12 cellular contexts compared by ENCODE assay signal in genomic region chr2:207930747-207931146, GRCh38.
DNase-seq lines count a peak whose midpoint lies in the region; ATAC-seq and TF ChIP-seq lines count a peak whose summit lies in the region.
"Had no signal": no experiment of that assay in that cellular context is flagged by ENCODE, and none has a peak within 500 bp of the region (broad histone marks: within the 10 kb centered on the region; RNA-seq: fewer than 3 reads in every experiment).

No MANE protein-coding gene starts in this region.

- TF ChIP-seq CTCF in HEK293 (tag by site-specific recombination; IDR thresholded peaks at IDR 0.05), result no peak

- no peaks in the 10 kb centered on the region for H3K27me3 ChIP-seq in rectal smooth muscle tissue (ENCODE audit: control insufficient read depth, insufficient read depth, low read length)
- H3K27me3 ChIP-seq in effector memory CD4-positive, alpha-beta T cell (replicated peaks; ENCODE audit: control insufficient read depth, insufficient read depth, low read length, poor library complexity, severe bottlenecking), result no peaks in the 10 kb centered on the region

- H3K9me3 ChIP-seq in HEK293 (ENCODE audit: control insufficient read depth, insufficient read depth, low read depth, low read length), result no peaks in the 10 kb centered on the region
- no peaks in the 10 kb centered on the region for H3K9me3 ChIP-seq in effector memory CD4-positive, alpha-beta T cell (ENCODE audit: control insufficient read depth, low read length)

- H3K4me1 ChIP-seq in HEK293 (ENCODE audit: control insufficient read depth, insufficient read depth, low read length) (peaks cover 28% of the 10 kb centered on the region), rectal smooth muscle tissue (ENCODE audit: control insufficient read depth, insufficient read depth, low read length) (peaks cover 15% of the 10 kb centered on the region)
- no peaks in the 10 kb centered on the region for H3K4me1 ChIP-seq in effector memory CD4-positive, alpha-beta T cell (ENCODE audit: control insufficient read depth, insufficient read depth, low read length, poor library complexity, severe bottlenecking)

- peak; percentile 35 for ATAC-seq in esophagus mucosa
- ATAC-seq in HG02610 (IDR thresholded peaks at IDR 0.05; ENCODE audit: unreplicated experiment), result no peak

- H3K27ac ChIP-seq in HEK293 (ENCODE audit: extremely low read depth, low read depth, low read length) (peak overlapping the region; percentile 47; the same call in 1 of the 2 replicates), rectal smooth muscle tissue (ENCODE audit: low read depth, low read length) (peak overlapping the region; percentile 85)
- no peak overlapping the region for H3K27ac ChIP-seq in effector memory CD4-positive, alpha-beta T cell (ENCODE audit: insufficient read depth, low read length, poor library complexity, severe bottlenecking)

- H3K4me3 ChIP-seq in HEK293 (ENCODE audit: low read depth, low read length) (peak overlapping the region; percentile 16), rectal smooth muscle tissue (ENCODE audit: low read length) (peak overlapping the region; percentile 19)
- H3K4me3 ChIP-seq in effector memory CD4-positive, alpha-beta T cell (ENCODE audit: insufficient read depth, low read depth, low read length, poor library complexity, severe bottlenecking), result no peak overlapping the region

- DNase-seq in NCI-H345 (lab: John Stamatoyannopoulos, UW), result peak; percentile 90
- DNase-seq in HUDEP-2 (lab: John Stamatoyannopoulos, UW; ENCODE audit: unreplicated experiment in 76 of 76), result no peak
- no peak for DNase-seq in H4 (ENCODE audit: low spot score)
- no peak for DNase-seq in effector memory CD4-positive, alpha-beta T cell
- DNase-seq: activated B cell treated with CpG ODN at 0.5 μM for 24 hours; CD4-positive, alpha-beta memory T cell; glutamatergic neuron; stimulated activated CD4-positive, alpha-beta T cell treated with anti-CD3 and anti-CD28 coated beads, Interleukin-2, amount 100 ng/mL, for 48 hours had no signal

- POLR2A ChIA-PET in HEK293 (lab: Yijun Ruan, JAX), result interaction anchor here (0.9 kb wide), 1 partner anchor 161 kb away, joined by 3 read pairs; the partner anchor contains the start of gene FZD5

- CTCF ChIA-PET in HEK293 (lab: Yijun Ruan, JAX), result no interaction called here

- no peak overlapping the region for H3K9ac ChIP-seq in rectal smooth muscle tissue (ENCODE audit: low read length)

- H3K36me3 ChIP-seq in HEK293 (ENCODE audit: control insufficient read depth in 2 of 2, insufficient read depth in 1 of 2, low read length in 2 of 2) (no peaks in the 10 kb centered on the region), rectal smooth muscle tissue (ENCODE audit: control insufficient read depth, insufficient read depth, low read length) (no peaks in the 10 kb centered on the region)
- H3K36me3 ChIP-seq in effector memory CD4-positive, alpha-beta T cell (ENCODE audit: control insufficient read depth, insufficient read depth, low read length), result no peaks in the 10 kb centered on the region

TF ChIP-seq in HEK293, 187 proteins besides CTCF, POLR2A, EP300 and RAD21 (continues in another document):
- TF ChIP-seq ZNF223 (tag by site-specific recombination; IDR thresholded peaks at IDR 0.05), result no peak
- TF ChIP-seq ZNF311 (tag by site-specific recombination; IDR thresholded peaks at IDR 0.05; ENCODE audit: borderline replicate concordance), result no peak
- TF ChIP-seq ZBTB26 (tag by site-specific recombination; optimal IDR thresholded peaks at IDR 0.05), result no peak
- no peak for TF ChIP-seq ZNF555 (tag by site-specific recombination; conservative IDR thresholded peaks at IDR 0.05)
- TF ChIP-seq ZNF362 (tag by site-specific recombination; IDR thresholded peaks at IDR 0.05), result no peak
- TF ChIP-seq REPIN1 (tag by site-specific recombination; IDR thresholded peaks at IDR 0.05; ENCODE audit: low read depth), result no peak
- peak; percentile 57 for TF ChIP-seq GLIS1 (tag by site-specific recombination; IDR thresholded peaks at IDR 0.05)
- TF ChIP-seq ZNF843 (tag by site-specific recombination; IDR thresholded peaks at IDR 0.05), result peak; percentile 90
- TF ChIP-seq ZNF600 (tag by site-specific recombination; IDR thresholded peaks at IDR 0.05), result no peak
- no peak for TF ChIP-seq ZNF521 (tag by site-specific recombination; IDR thresholded peaks at IDR 0.05)
- TF ChIP-seq FEZF1 (tag by site-specific recombination; IDR thresholded peaks at IDR 0.05), result peak; percentile 81
- TF ChIP-seq GFI1B (tag by site-specific recombination; IDR thresholded peaks at IDR 0.05), result peak; percentile 68; the same call in 1 of the 2 replicates
- TF ChIP-seq KLF9 (tag by site-specific recombination; IDR thresholded peaks at IDR 0.05; ENCODE audit: low read depth), result no peak
- peak; percentile 76 for TF ChIP-seq ZFHX2 (tag by site-specific recombination; conservative IDR thresholded peaks at IDR 0.05)
- no peak; the same call in 1 of the 2 replicates for TF ChIP-seq ZNF10 (tag by site-specific recombination; IDR thresholded peaks at IDR 0.05)
- no peak for TF ChIP-seq ZNF837 (tag by site-specific recombination; IDR thresholded peaks at IDR 0.05)
- TF ChIP-seq ZNF366 (tag by site-specific recombination; conservative IDR thresholded peaks at IDR 0.05), result peak; percentile 50; the same call in 1 of the 2 replicates
- no peak for TF ChIP-seq ZNF530 (tag by site-specific recombination; IDR thresholded peaks at IDR 0.05; ENCODE audit: low read depth)
- TF ChIP-seq INSM2 (tag by site-specific recombination; IDR thresholded peaks at IDR 0.05), result no peak
- TF ChIP-seq TRIM28 (IDR thresholded peaks at IDR 0.05; ENCODE audit: borderline replicate concordance, low read length), result peak; percentile 61; the same call in 1 of the 2 replicates
- no peak for TF ChIP-seq ZNF174 (tag by site-specific recombination; IDR thresholded peaks at IDR 0.05)
- no peak for TF ChIP-seq ZNF658 (tag by site-specific recombination; IDR thresholded peaks at IDR 0.05)
- TF ChIP-seq SP7 (tag by site-specific recombination; IDR thresholded peaks at IDR 0.05), result peak; percentile 90
- TF ChIP-seq WT1 (tag by site-specific recombination; IDR thresholded peaks at IDR 0.05), result peak; percentile 86
- TF ChIP-seq ZNF510 (tag by site-specific recombination; IDR thresholded peaks at IDR 0.05; ENCODE audit: insufficient replicate concordance), result no peak
- no peak for TF ChIP-seq ZNF184 (tag by site-specific recombination; IDR thresholded peaks at IDR 0.05)
- TF ChIP-seq ZNF514 (tag by site-specific recombination; IDR thresholded peaks at IDR 0.05), result no peak
- no peak for TF ChIP-seq RBAK (tag by site-specific recombination; IDR thresholded peaks at IDR 0.05)
- TF ChIP-seq ZNF513 (tag by site-specific recombination; IDR thresholded peaks at IDR 0.05), result no peak
- peak; percentile 67 for TF ChIP-seq EGR2 (tag by site-specific recombination; IDR thresholded peaks at IDR 0.05; ENCODE audit: low read depth)
